9 cellular contexts compared by ENCODE assay signal in the genomic region with DNA sequence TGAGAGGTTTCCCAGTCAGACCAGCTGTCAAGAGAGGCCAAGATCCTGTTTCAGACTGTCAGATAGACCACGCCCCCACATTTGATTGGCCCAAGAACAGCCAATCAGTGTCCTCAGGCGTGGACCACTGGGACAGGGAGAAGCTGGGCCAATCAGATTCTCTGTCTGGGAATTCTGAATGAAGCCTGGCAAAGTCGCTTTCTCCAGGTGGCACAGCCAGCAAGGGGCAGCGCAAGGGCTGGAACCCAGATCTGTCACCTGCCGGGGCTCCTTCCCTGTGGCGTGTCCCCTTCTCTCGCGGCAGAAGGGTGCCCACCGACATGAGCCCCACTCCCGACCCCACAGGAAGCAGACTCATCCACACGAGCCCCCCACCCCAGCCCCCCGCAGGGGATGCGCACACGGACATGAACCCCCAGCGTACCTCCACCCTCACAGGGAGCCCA. TPM values are rescaled to one million over a fixed set of nuclear protein-coding genes. Genes with fewer than 3 reads are reported as not detected.
DNase-seq lines count a peak whose midpoint lies in the region; ATAC-seq, FAIRE-seq and TF ChIP-seq lines count a peak whose summit lies in the region.
"Had no signal": no experiment of that assay in that cellular context is flagged by ENCODE, and none has a peak within 500 bp of the region (broad histone marks: within the 10 kb centered on the region; RNA-seq: fewer than 3 reads in every experiment).

No MANE protein-coding gene starts in this region.

- no peak for FAIRE-seq in pancreas (lab: Jason Lieb, UNC)

- no peak overlapping the region for H3K4me3 Mint-ChIP-seq in naive thymus-derived CD4-positive, alpha-beta T cell
- H3K4me3 Mint-ChIP-seq: naive B cell had no signal

- CTCF ChIA-PET in naive thymus-derived CD4-positive, alpha-beta T cell (lab: Charles Lee): no interaction called here

- H3K27ac ChIP-seq in pancreas: no peak overlapping the region
- no peak overlapping the region for H3K27ac ChIP-seq in naive thymus-derived CD4-positive, alpha-beta T cell (ENCODE audit: low read depth, low read length)
- H3K27ac ChIP-seq: upper lobe of left lung had no signal

- H3K4me1 Mint-ChIP-seq in naive thymus-derived CD4-positive, alpha-beta T cell: peaks cover under 1 to 3% (median 2%) of the 10 kb centered on the region in 7 donors

- no peaks in the 10 kb centered on the region for H3K36me3 Mint-ChIP-seq in naive thymus-derived CD4-positive, alpha-beta T cell
- H3K36me3 Mint-ChIP-seq: naive B cell had no signal

- WGBS in pancreas, 2 donors: 58 to 60% methylated on average over 12 to 15 of the region's 15 CpGs

- TF ChIP-seq CTCF in cardiac fibroblast (IDR thresholded peaks at IDR 0.05; ENCODE audit: low read depth, low read length) (no peak), pancreas (IDR thresholded peaks at IDR 0.05) (no peak)

- POLR2A ChIA-PET in naive thymus-derived CD4-positive, alpha-beta T cell (lab: Charles Lee): no interaction called here

- no peaks in the 10 kb centered on the region for H3K36me3 ChIP-seq in H7 (replicated peaks; ENCODE audit: control insufficient read depth, insufficient read depth, low read length)
- no peaks in the 10 kb centered on the region for H3K36me3 ChIP-seq in pancreas
- no peaks in the 10 kb centered on the region for H3K36me3 ChIP-seq in naive thymus-derived CD4-positive, alpha-beta T cell (ENCODE audit: control insufficient read depth in 2 of 3, insufficient read depth in 3 of 3, low read length in 3 of 3)
- H3K36me3 ChIP-seq: upper lobe of left lung had no signal

- intact Hi-C loops in pancreas (cut with DNase I): no loop called here
- intact Hi-C loops in naive thymus-derived CD4-positive, alpha-beta T cell (cut with micrococcal nuclease): no loop called here

- ATAC-seq in pancreas (peak; percentile 88 to 96 (median 90)), GM21360 (IDR thresholded peaks at IDR 0.05; ENCODE audit: unreplicated experiment) (no peak)
- ATAC-seq in naive thymus-derived CD4-positive, alpha-beta T cell: no peak

- H3K4me3 ChIP-seq in H7 (ENCODE audit: insufficient read depth, low read depth, low read length) (no peak overlapping the region), cardiac fibroblast (replicated peaks in 1 of 2; ENCODE audit: low read depth in 2 of 2, low read length in 2 of 2) (no peak overlapping the region), pancreas (no peak overlapping the region)
- no peak overlapping the region for H3K4me3 ChIP-seq in naive thymus-derived CD4-positive, alpha-beta T cell (ENCODE audit: low read length)
- H3K4me3 ChIP-seq: upper lobe of left lung had no signal

- DNase-seq in H7: peak; percentile 98
- DNase-seq in NCI-H2171 (lab: John Stamatoyannopoulos, UW): peak; percentile 98
- DNase-seq in cardiac fibroblast (ENCODE audit: low read depth in 2 of 2): peak; percentile 54 to 57
- DNase-seq in pancreas: peak in 5 of 6 donors; percentile 68 to 91 (median 88)
- DNase-seq in naive thymus-derived CD4-positive, alpha-beta T cell: no peak
- no peak for DNase-seq in AML-193 (lab: John Stamatoyannopoulos, UW)
- DNase-seq: naive B cell had no signal

- no peak overlapping the region for H3K27ac Mint-ChIP-seq in naive thymus-derived CD4-positive, alpha-beta T cell
- H3K27ac Mint-ChIP-seq: naive B cell had no signal

- H3K27me3 Mint-ChIP-seq in naive thymus-derived CD4-positive, alpha-beta T cell: no peaks in the 10 kb centered on the region

- H3K27me3 ChIP-seq in H7 (ENCODE audit: control insufficient read depth, insufficient read depth, low read length) (no peaks in the 10 kb centered on the region), pancreas (no peaks in the 10 kb centered on the region)
- H3K27me3 ChIP-seq in naive thymus-derived CD4-positive, alpha-beta T cell (ENCODE audit: control insufficient read depth in 2 of 2, insufficient read depth in 2 of 2, low read length in 2 of 2): no peaks in the 10 kb centered on the region
- H3K27me3 ChIP-seq: upper lobe of left lung had no signal

- peaks cover 0 to 1% (median 0%) of the 10 kb centered on the region in 11 donors for H3K9me3 Mint-ChIP-seq in naive thymus-derived CD4-positive, alpha-beta T cell
- H3K9me3 Mint-ChIP-seq: naive B cell had no signal

- peaks cover 0 to 4% (median 4%) of the 10 kb centered on the region in 3 donors for H3K4me1 ChIP-seq in pancreas
- H3K4me1 ChIP-seq in naive thymus-derived CD4-positive, alpha-beta T cell (ENCODE audit: control insufficient read depth in 2 of 2, insufficient read depth in 2 of 2, low read length in 2 of 2): no peaks in the 10 kb centered on the region
- H3K4me1 ChIP-seq: upper lobe of left lung had no signal

- no peaks in the 10 kb centered on the region for H3K9me3 ChIP-seq in pancreas
- no peaks in the 10 kb centered on the region for H3K9me3 ChIP-seq in naive thymus-derived CD4-positive, alpha-beta T cell (ENCODE audit: control insufficient read depth in 2 of 3, low read length in 3 of 3)
- H3K9me3 ChIP-seq: upper lobe of left lung had no signal

RNA-seq across cellular contexts. Expression of a gene that starts 6.3 kb away (rescaled TPM):
- total RNA-seq in H7 (2014; rRNA removed; shearing (Covaris generic)): 7.3 and 9.9 TPM in 2 replicates
- total RNA-seq in pancreas: 10 to 100 TPM in 5 of 6 donors, 1 to 10 TPM in 1; 8.9 to 43.3 (median 25.9) TPM
- 10 to 100 TPM; 14.3 to 18.5 TPM for polyA plus RNA-seq in pancreas
- total RNA-seq in naive thymus-derived CD4-positive, alpha-beta T cell: 10 to 100 TPM in 3 of 5 experiments, 1 to 10 TPM in 1, under 1 TPM in 1; 0.73 to 27.2 (median 16.5) TPM
- 10 to 100 TPM; 10.2 to 11.0 TPM for polyA plus RNA-seq in naive thymus-derived CD4-positive, alpha-beta T cell

Comparison
In these comparisons a context has a peak if more than half of its experiments do, and no peak if none do; other contexts are left out.
1. DNase-seq: peak in H7 (single experiment), NCI-H2171 (single experiment), cardiac fibroblast (2 of 2) and pancreas (5 of 6); none in naive thymus-derived CD4-positive, alpha-beta T cell (0 of 9) and AML-193 (0 of 2).
2. ATAC-seq: peak in pancreas (4 of 4); none in GM21360 (single experiment) and naive thymus-derived CD4-positive, alpha-beta T cell (single experiment).